ENCODE assay signal across 9 cellular contexts in the genomic region with DNA sequence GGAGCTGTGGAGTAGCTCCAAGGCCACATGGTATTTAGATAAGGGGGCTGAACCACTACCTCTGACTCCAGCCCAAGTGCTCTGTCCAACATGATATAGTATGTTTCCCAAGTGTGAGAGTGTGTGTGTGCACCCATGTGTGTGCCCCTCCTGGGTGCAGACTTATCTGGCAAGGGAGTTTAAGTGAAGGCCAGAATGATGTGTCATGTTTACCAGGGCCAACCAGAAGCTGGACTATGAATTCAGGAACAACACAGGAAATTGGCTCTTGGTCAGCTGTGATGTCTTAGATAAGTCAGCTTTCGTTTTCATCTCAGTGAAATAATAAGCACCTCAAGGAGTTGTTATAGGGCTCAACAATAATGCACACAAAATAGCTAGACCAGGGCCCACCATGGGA.
A peak's percentile ranks its signal among the peaks of the same experiment; 100 is the strongest.
DNase-seq lines count a peak whose midpoint lies in the region; ATAC-seq, FAIRE-seq and TF ChIP-seq lines count a peak whose summit lies in the region.
"Had no signal": no experiment of that assay in that cellular context is flagged by ENCODE, and none has a peak within 500 bp of the region (broad histone marks: within the 10 kb centered on the region; RNA-seq: fewer than 3 reads in every experiment).

No MANE protein-coding gene starts in this region.

- TF ChIP-seq POLR2A in HepG2 (IDR thresholded peaks at IDR 0.05; ENCODE audit: insufficient read depth in 1 of 2, low read depth in 2 of 2, low read length in 2 of 2) = no peak

- H3K4me3 ChIP-seq in AG04449 (ENCODE audit: low read depth, low read length) = no peak overlapping the region
- H3K4me3 ChIP-seq in astrocyte of the spinal cord (ENCODE audit: low read depth, low read length) = no peak overlapping the region
- no peak overlapping the region for H3K4me3 ChIP-seq in HepG2 (replicated peaks in 1 of 3; ENCODE audit: insufficient read depth in 1 of 3, low read depth in 2 of 3, low read length in 3 of 3)
- no peak overlapping the region for H3K4me3 ChIP-seq in Karpas-422 (ENCODE audit: low read length)

- CTCF ChIA-PET in AG04449 (lab: Yijun Ruan, JAX) = interaction anchor here (0.8 to 1.4 kb wide), 4 partner anchors 15 to 95 kb away, joined by 3 to 4 read pairs (median 4); no protein-coding TSS in a partner anchor
- CTCF ChIA-PET in HepG2 (lab: Yijun Ruan, JAX; ENCODE audit: low intra/inter-chr PET ratio, low total read pairs) = no interaction called here

- H3K36me3 ChIP-seq in HepG2 (replicated peaks in 1 of 2; ENCODE audit: control insufficient read depth in 1 of 2, insufficient read depth in 2 of 2, low read length in 2 of 2) (no peaks in the 10 kb centered on the region), Karpas-422 (ENCODE audit: insufficient read depth, low read length) (no peaks in the 10 kb centered on the region)

- no peaks in the 10 kb centered on the region for H3K9me2 ChIP-seq in Karpas-422 (replicated peaks; ENCODE audit: insufficient read depth, low read length)

- no TSS peak for BruUV-seq in HepG2 (replicated peaks; lab: Mats Ljungman, UMichigan)

- TF ChIP-seq EP300 in HepG2 (IDR thresholded peaks at IDR 0.05; ENCODE audit: low read depth in 2 of 2, low read length in 2 of 2) (no peak), HepG2 (CRISPR knock-in tag; IDR thresholded peaks at IDR 0.05; ENCODE audit: borderline replicate concordance) (no peak)

- ATAC-seq in HG02943 (IDR thresholded peaks at IDR 0.05; ENCODE audit: low read depth, unreplicated experiment) (peak; percentile 63), HepG2 (peak; percentile 35; the same call in 1 of the 3 replicates), HG02981 (IDR thresholded peaks at IDR 0.05; ENCODE audit: unreplicated experiment) (no peak)
- ATAC-seq in stimulated activated naive CD8-positive, alpha-beta T cell treated with anti-CD3 and anti-CD28 coated beads, Interleukin-15, amount 100 ng/mL, for 72 hours = no peak

- in situ Hi-C loops in astrocyte of the spinal cord (cut with HindIII; ENCODE audit: low sequenced_read_pairs) (no loop called here), HepG2 (cut with HindIII; ENCODE audit: extremely low pct_ligation_motif_present, low pct_unique_long_range_greater_than_20kb) (no loop called here)

- no peak overlapping the region for H3K27ac Mint-ChIP-seq in stimulated activated naive CD8-positive, alpha-beta T cell treated with anti-CD3 and anti-CD28 coated beads, Interleukin-15, amount 100 ng/mL, for 72 hours
- no peak overlapping the region for H3K27ac Mint-ChIP-seq in nephron progenitor cell

- H3K4me1 Mint-ChIP-seq in stimulated activated naive CD8-positive, alpha-beta T cell treated with anti-CD3 and anti-CD28 coated beads, Interleukin-15, amount 100 ng/mL, for 72 hours = no peaks in the 10 kb centered on the region
- peaks cover 42% of the 10 kb centered on the region for H3K4me1 Mint-ChIP-seq in nephron progenitor cell

- H3K27ac ChIP-seq in HepG2 (ENCODE audit: extremely low read length, insufficient read depth, low read length) = no peak overlapping the region
- no peak overlapping the region for H3K27ac ChIP-seq in Karpas-422 (ENCODE audit: low read length)
- H3K27ac ChIP-seq: C4-2B had no signal

- DNase-seq in AG04449 (ENCODE audit: low read depth, low spot score) (peak; percentile 82), astrocyte of the spinal cord (ENCODE audit: low read depth, low spot score) (peak; percentile 93), HepG2 (ENCODE audit: low spot score) (peak; percentile 53), Karpas-422 (no peak), nephron progenitor cell (no peak)
- no peak for DNase-seq in stimulated activated naive CD8-positive, alpha-beta T cell treated with anti-CD3 and anti-CD28 coated beads, Interleukin-15, amount 100 ng/mL, for 72 hours

- 8% methylated on average over 1 of the region's 1 CpG for WGBS in HepG2 (ENCODE audit: low lambda C conversion rate)

- H3K9me3 Mint-ChIP-seq in stimulated activated naive CD8-positive, alpha-beta T cell treated with anti-CD3 and anti-CD28 coated beads, Interleukin-15, amount 100 ng/mL, for 72 hours = no peaks in the 10 kb centered on the region
- peaks cover 5% of the 10 kb centered on the region for H3K9me3 Mint-ChIP-seq in nephron progenitor cell

- no peaks in the 10 kb centered on the region for H4K20me1 ChIP-seq in HepG2 (ENCODE audit: insufficient read depth, low read length)
- H4K20me1 ChIP-seq in Karpas-422 (ENCODE audit: insufficient read depth, low read depth, low read length) = no peaks in the 10 kb centered on the region

- peaks cover 8% of the 10 kb centered on the region for H3K27me3 Mint-ChIP-seq in stimulated activated naive CD8-positive, alpha-beta T cell treated with anti-CD3 and anti-CD28 coated beads, Interleukin-15, amount 100 ng/mL, for 72 hours
- H3K27me3 Mint-ChIP-seq in nephron progenitor cell (ENCODE audit: low read depth, poor library complexity) = peaks cover 37% of the 10 kb centered on the region

- H3K79me2 ChIP-seq in HepG2 (ENCODE audit: insufficient read depth, low read length) (no peaks in the 10 kb centered on the region), Karpas-422 (ENCODE audit: low read length) (no peaks in the 10 kb centered on the region)

- H3K4me3 Mint-ChIP-seq in stimulated activated naive CD8-positive, alpha-beta T cell treated with anti-CD3 and anti-CD28 coated beads, Interleukin-15, amount 100 ng/mL, for 72 hours = no peak overlapping the region
- H3K4me3 Mint-ChIP-seq in nephron progenitor cell = no peak overlapping the region

- TF ChIP-seq CTCF in AG04449 (IDR thresholded peaks at IDR 0.05; ENCODE audit: insufficient read depth, low read length, missing control alignments) (no peak), astrocyte of the spinal cord (IDR thresholded peaks at IDR 0.05; ENCODE audit: low read depth, low read length) (no peak), HepG2 (CRISPR knock-in tag; IDR thresholded peaks at IDR 0.05) (no peak), nephron progenitor cell (IDR thresholded peaks at IDR 0.05) (no peak)

- H3K4me1 ChIP-seq in HepG2 (ENCODE audit: insufficient read depth, low read length) (peaks cover 17% of the 10 kb centered on the region), Karpas-422 (ENCODE audit: low read length) (no peaks in the 10 kb centered on the region)

- POLR2A ChIA-PET in AG04449 (lab: Yijun Ruan, JAX) = interaction anchor here (0.9 to 1.4 kb wide), 3 partner anchors 35 to 259 kb away, joined by 3 to 4 read pairs (median 3); no protein-coding TSS in a partner anchor
- POLR2A ChIA-PET in HepG2 (lab: Yijun Ruan, JAX) = interaction anchor here (1.0 kb wide), 1 partner anchor 67 kb away, joined by 3 read pairs; no protein-coding TSS in a partner anchor

- intact Hi-C loops in HepG2 (cut with micrococcal nuclease; ENCODE audit: unreplicated experiment) = no loop called here

- H3K4me2 ChIP-seq in HepG2 (ENCODE audit: low read depth, low read length) (peak overlapping the region; percentile 25; the same call in 1 of the 2 replicates), Karpas-422 (ENCODE audit: low read depth, low read length, poor library complexity, severe bottlenecking) (no peak overlapping the region)

- H3K9ac ChIP-seq in HepG2 (ENCODE audit: insufficient read depth, low read depth, low read length) (no peak overlapping the region), Karpas-422 (ENCODE audit: low read length) (no peak overlapping the region)

- no peak for FAIRE-seq in HepG2 (lab: Jason Lieb, UNC)

- no peak overlapping the region for H2AFZ ChIP-seq in HepG2 (ENCODE audit: low read length)
- H2AFZ ChIP-seq in Karpas-422 (ENCODE audit: low read length) = no peak overlapping the region

- H3K9me3 ChIP-seq in HepG2 (ENCODE audit: low read length) (no peaks in the 10 kb centered on the region), Karpas-422 (ENCODE audit: low read length) (no peaks in the 10 kb centered on the region)

- peaks cover 2 to 13% of the 10 kb centered on the region in 2 experiments; a peak in 3 of 5 replicates for H3K27me3 ChIP-seq in HepG2 (ENCODE audit: control insufficient read depth in 1 of 2, insufficient read depth in 2 of 2, low read length in 2 of 2)
- no peaks in the 10 kb centered on the region for H3K27me3 ChIP-seq in Karpas-422 (ENCODE audit: low read length)

- no peak for TF ChIP-seq RAD21 in HepG2 (CRISPR knock-in tag; IDR thresholded peaks at IDR 0.05)

- peaks cover 5% of the 10 kb centered on the region for H3K36me3 Mint-ChIP-seq in nephron progenitor cell (ENCODE audit: low read depth)

TF ChIP-seq in HepG2, 621 proteins besides CTCF, POLR2A, EP300 and RAD21:
- TF ChIP-seq, protein P1, sequence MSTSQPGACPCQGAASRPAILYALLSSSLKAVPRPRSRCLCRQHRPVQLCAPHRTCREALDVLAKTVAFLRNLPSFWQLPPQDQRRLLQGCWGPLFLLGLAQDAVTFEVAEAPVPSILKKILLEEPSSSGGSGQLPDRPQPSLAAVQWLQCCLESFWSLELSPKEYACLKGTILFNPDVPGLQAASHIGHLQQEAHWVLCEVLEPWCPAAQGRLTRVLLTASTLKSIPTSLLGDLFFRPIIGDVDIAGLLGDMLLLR (CRISPR knock-in tag; IDR thresholded peaks at IDR 0.05) = no peak
- TF ChIP-seq FOSL2 (CRISPR knock-in tag; IDR thresholded peaks at IDR 0.05) (peak; percentile 55; the same call in 1 of the 2 replicates), JUN (CRISPR knock-in tag; IDR thresholded peaks at IDR 0.05) (no peak), ZFY (CRISPR knock-in tag; IDR thresholded peaks at IDR 0.05) (no peak), ZNF772 (CRISPR knock-in tag; IDR thresholded peaks at IDR 0.05) (no peak), FOXA3 (CRISPR knock-in tag; IDR thresholded peaks at IDR 0.05) (peak; percentile 49), ETV6 (CRISPR knock-in tag; conservative IDR thresholded peaks at IDR 0.05) (no peak), FOXP1 (IDR thresholded peaks at IDR 0.05) (no peak), FOXP1 (CRISPR knock-in tag; IDR thresholded peaks at IDR 0.05) (peak; percentile 18; the same call in 1 of the 2 replicates), ZNF547 (CRISPR knock-in tag; IDR thresholded peaks at IDR 0.05) (no peak), ZFP82 (CRISPR knock-in tag; IDR thresholded peaks at IDR 0.05; ENCODE audit: borderline replicate concordance) (no peak)
- TF ChIP-seq, protein P2, sequence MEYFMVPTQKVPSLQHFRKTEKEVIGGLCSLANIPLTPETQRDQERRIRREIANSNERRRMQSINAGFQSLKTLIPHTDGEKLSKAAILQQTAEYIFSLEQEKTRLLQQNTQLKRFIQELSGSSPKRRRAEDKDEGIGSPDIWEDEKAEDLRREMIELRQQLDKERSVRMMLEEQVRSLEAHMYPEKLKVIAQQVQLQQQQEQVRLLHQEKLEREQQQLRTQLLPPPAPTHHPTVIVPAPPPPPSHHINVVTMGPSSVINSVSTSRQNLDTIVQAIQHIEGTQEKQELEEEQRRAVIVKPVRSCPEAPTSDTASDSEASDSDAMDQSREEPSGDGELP (IDR thresholded peaks at IDR 0.05; ENCODE audit: borderline replicate concordance, low read depth) = peak; percentile 36; the same call in 1 of the 2 replicates
- TF ChIP-seq, protein P3, sequence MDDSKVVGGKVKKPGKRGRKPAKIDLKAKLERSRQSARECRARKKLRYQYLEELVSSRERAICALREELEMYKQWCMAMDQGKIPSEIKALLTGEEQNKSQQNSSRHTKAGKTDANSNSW (CRISPR knock-in tag; IDR thresholded peaks at IDR 0.05; ENCODE audit: borderline replicate concordance) = no peak

Comparison
In these comparisons a context has a peak if more than half of its experiments do, and no peak if none do; other contexts are left out.
1. DNase-seq: peak in AG04449 (single experiment), astrocyte of the spinal cord (single experiment) and HepG2 (single experiment); none in Karpas-422 (single experiment), stimulated activated naive CD8-positive, alpha-beta T cell treated with anti-CD3 and anti-CD28 coated beads, Interleukin-15, amount 100 ng/mL, for 72 hours (0 of 2) and nephron progenitor cell (single experiment).
2. ATAC-seq: peak in HG02943 (single experiment) and HepG2 (single experiment); none in HG02981 (single experiment) and stimulated activated naive CD8-positive, alpha-beta T cell treated with anti-CD3 and anti-CD28 coated beads, Interleukin-15, amount 100 ng/mL, for 72 hours (single experiment).